Comparison of ENCODE assay signal across 8 cellular contexts in genomic region chr12:68745904-68746571, GRCh38. TPM values are rescaled to one million over a fixed set of nuclear protein-coding genes. Genes with fewer than 3 reads are reported as not detected.
A peak's percentile ranks its signal among the peaks of the same experiment; 100 is the strongest.
DNase-seq lines count a peak whose midpoint lies in the region; ATAC-seq lines count a peak whose summit lies in the region.

Gene SLC35E3 (plus strand): TSS chr12:68746176. CDS start chr12:68746378, 202 bp downstream.

- peak within 1 kb of the TSS; percentile 95 for H3K4me3 ChIP-seq in endocrine pancreas (ENCODE audit: control insufficient read depth, insufficient read depth, low read length)

- no peaks in the 10 kb centered on the region for H3K9me3 ChIP-seq in endocrine pancreas (ENCODE audit: control insufficient read depth, low read length)

- peak; percentile 95 for ATAC-seq in GM21360 (IDR thresholded peaks at IDR 0.05; ENCODE audit: unreplicated experiment)
- peak; percentile 99 for ATAC-seq in activated CD8-positive, alpha-beta memory T cell treated with anti-CD3 and anti-CD28 coated beads, Interleukin-2, amount 10 ng/mL, durations not matched to agents 7 days and 5 days

- no peaks in the 10 kb centered on the region for H3K36me3 ChIP-seq in endocrine pancreas (ENCODE audit: control insufficient read depth, insufficient read depth, low read length)

- CTCF ChIA-PET in activated CD8-positive, alpha-beta memory T cell treated with anti-CD3 and anti-CD28 coated beads, Interleukin-2, amount 10 ng/mL, durations not matched to agents 7 days and 5 days (lab: Charles Lee), result interaction anchor here (0.8 to 3.8 kb wide), 6 partner anchors 21 to 1477 kb away, joined by 3 to 26 read pairs (median 4); partner anchors contain the start of genes CAND1 and MDM2

- H3K9me3 Mint-ChIP-seq in activated CD8-positive, alpha-beta memory T cell treated with anti-CD3 and anti-CD28 coated beads, Interleukin-2, amount 10 ng/mL, durations not matched to agents 7 days and 5 days (ENCODE audit: low read depth), result no peaks in the 10 kb centered on the region

- H3K27me3 Mint-ChIP-seq in activated CD8-positive, alpha-beta memory T cell treated with anti-CD3 and anti-CD28 coated beads, Interleukin-2, amount 10 ng/mL, durations not matched to agents 7 days and 5 days, result no peaks in the 10 kb centered on the region

- peak within 1 kb of the TSS; percentile 91 for H3K27ac Mint-ChIP-seq in activated CD8-positive, alpha-beta memory T cell treated with anti-CD3 and anti-CD28 coated beads, Interleukin-2, amount 10 ng/mL, durations not matched to agents 7 days and 5 days

- peak; percentile 95 for DNase-seq in COLO829 (ENCODE audit: low spot score)
- DNase-seq in HT1080 (ENCODE audit: low read depth), result peak; percentile 92
- peak; percentile 91 to 92 for DNase-seq in NOMO-1 (lab: John Stamatoyannopoulos, UW; ENCODE audit: unreplicated experiment in 2 of 2)
- peak; percentile 96 for DNase-seq in activated CD8-positive, alpha-beta memory T cell treated with anti-CD3 and anti-CD28 coated beads, Interleukin-2, amount 10 ng/mL, durations not matched to agents 7 days and 5 days
- DNase-seq in mesenteric fat pad (ENCODE audit: low spot score), result peak; percentile 98
- peak; percentile 71 for DNase-seq in stimulated activated CD8-positive, alpha-beta memory T cell treated with anti-CD3 and anti-CD28 coated beads, Interleukin-15, amount 100 ng/mL, for 1 hour (ENCODE audit: low read depth)

- H3K36me3 Mint-ChIP-seq in activated CD8-positive, alpha-beta memory T cell treated with anti-CD3 and anti-CD28 coated beads, Interleukin-2, amount 10 ng/mL, durations not matched to agents 7 days and 5 days, result peaks cover 22% of the 10 kb centered on the region

- peaks cover 9% of the 10 kb centered on the region for H3K4me1 ChIP-seq in endocrine pancreas (ENCODE audit: control insufficient read depth, insufficient read depth, low read length)

- H3K27me3 ChIP-seq in endocrine pancreas (ENCODE audit: control insufficient read depth, insufficient read depth, low read length), result no peaks in the 10 kb centered on the region

- peaks cover 36% of the 10 kb centered on the region for H3K4me1 Mint-ChIP-seq in activated CD8-positive, alpha-beta memory T cell treated with anti-CD3 and anti-CD28 coated beads, Interleukin-2, amount 10 ng/mL, durations not matched to agents 7 days and 5 days

- peak within 1 kb of the TSS; percentile 57 for H3K9ac ChIP-seq in endocrine pancreas (ENCODE audit: control insufficient read depth, insufficient read depth, low read length)

- H3K4me3 Mint-ChIP-seq in activated CD8-positive, alpha-beta memory T cell treated with anti-CD3 and anti-CD28 coated beads, Interleukin-2, amount 10 ng/mL, durations not matched to agents 7 days and 5 days, result peak within 1 kb of the TSS; percentile 96

RNA-seq across cellular contexts. Expression of gene SLC35E3, which starts in this region (rescaled TPM):
- total RNA-seq in HT1080 (2014; rRNA removed; shearing (Covaris generic)), result 5.9 and 6.1 TPM in 2 replicates
- 3.7 and 3.8 TPM in 2 replicates for polyA plus RNA-seq in HT1080 (2015; cell fraction: cytosol; rRNA removed)
- 3.4 and 9.4 TPM in 2 replicates for polyA plus RNA-seq in HT1080 (2015; cell fraction: nucleus; rRNA removed)
- 10 to 100 TPM; 10.3 to 10.8 TPM for total RNA-seq in activated CD8-positive, alpha-beta memory T cell treated with anti-CD3 and anti-CD28 coated beads, Interleukin-2, amount 10 ng/mL, durations not matched to agents 7 days and 5 days
- 8.7 TPM for total RNA-seq in mesenteric fat pad

Comparison
In these comparisons a context has a peak if more than half of its experiments do, and no peak if none do; other contexts are left out.
1. Peak in every context shown above with its lines: DNase-seq, ATAC-seq and H3K4me3 ChIP-seq.